In the genomic region with DNA sequence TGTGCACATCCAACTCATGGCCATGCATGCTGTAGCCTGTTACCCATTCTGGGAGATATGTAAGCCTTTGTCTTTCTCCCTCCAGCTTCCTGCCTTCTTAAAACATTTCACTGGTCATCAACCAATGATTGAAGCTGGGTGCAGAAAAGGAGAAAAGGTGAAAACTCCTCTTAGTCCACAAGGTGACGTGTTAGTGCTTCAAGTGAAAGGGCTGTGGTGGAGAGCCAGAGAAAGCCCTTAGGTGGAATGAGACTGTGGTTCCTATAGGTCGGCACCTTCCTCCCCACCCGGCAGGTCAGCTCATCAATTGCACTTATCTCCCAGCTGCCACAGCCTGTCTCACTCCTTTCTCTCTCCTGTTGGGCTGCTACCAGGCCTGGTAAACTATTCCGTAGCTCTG, we compare ENCODE assay signal across 14 cellular contexts. TPM values are rescaled to one million over a fixed set of nuclear protein-coding genes. Genes with fewer than 3 reads are reported as not detected.
"Had no signal": no experiment of that assay in that cellular context is flagged by ENCODE, and none has a peak within 500 bp of the region (broad histone marks: within the 10 kb centered on the region; RNA-seq: fewer than 3 reads in every experiment).

No MANE protein-coding gene starts in this region.

- H3K27ac ChIP-seq: esophagus muscularis mucosa, ovary had no signal

- DNase-seq: activated CD4-positive, alpha-beta T cell treated with anti-CD3 and anti-CD28 coated beads, Interleukin-2, amount 10 ng/mL, durations not matched to agents 24 days and 14 days; activated naive CD4-positive, alpha-beta T cell; aorta; left ventricle myocardium superior; ovary; stimulated activated CD4-positive, alpha-beta T cell treated with anti-CD3 and anti-CD28 coated beads, Interleukin-12 subunit alpha, Interleukin-12 subunit beta, amount 100 ng/mL, for 4 hours; stimulated activated naive CD4-positive, alpha-beta T cell; substantia nigra; trophoblast cell had no signal

- H3K4me1 Mint-ChIP-seq: activated CD4-positive, alpha-beta T cell treated with anti-CD3 and anti-CD28 coated beads, Interleukin-2, amount 10 ng/mL, durations not matched to agents 24 days and 14 days had no signal

- H3K4me3 Mint-ChIP-seq: activated CD4-positive, alpha-beta T cell treated with anti-CD3 and anti-CD28 coated beads, Interleukin-2, amount 10 ng/mL, durations not matched to agents 24 days and 14 days; activated T-helper 1 cell treated with anti-CD3 and anti-CD28 coated beads, Interleukin-12 subunit alpha, Interleukin-12 subunit beta, Interleukin-2, Interleukin-4 antibody, amounts not matched to agents 30 ng/mL and 10 ng/mL and 1 ng/mL, durations not matched to agents 14 hours and 24 hours and 36 hours; neural crest cell; T-helper 2 cell treated with Interferon-gamma antibody and Interleukin-4, amounts not matched to agents 5 μg/mL and 100 μg/mL, for 36 hours had no signal

- H3K27ac Mint-ChIP-seq: activated CD4-positive, alpha-beta T cell treated with anti-CD3 and anti-CD28 coated beads, Interleukin-2, amount 10 ng/mL, durations not matched to agents 24 days and 14 days; activated T-helper 1 cell treated with anti-CD3 and anti-CD28 coated beads, Interleukin-12 subunit alpha, Interleukin-12 subunit beta, Interleukin-2, Interleukin-4 antibody, amounts not matched to agents 30 ng/mL and 10 ng/mL and 1 ng/mL, durations not matched to agents 14 hours and 24 hours and 36 hours; T-helper 2 cell treated with Interferon-gamma antibody and Interleukin-4, amounts not matched to agents 5 μg/mL and 100 μg/mL, for 36 hours had no signal

- ATAC-seq: left ventricle myocardium superior had no signal

- H3K9me3 Mint-ChIP-seq: neural crest cell had no signal

- H3K27me3 ChIP-seq: ovary had no signal

- H3K36me3 ChIP-seq: esophagus muscularis mucosa, ovary had no signal

- H3K4me3 ChIP-seq: esophagus muscularis mucosa, ovary had no signal

- H3K9me3 ChIP-seq: esophagus muscularis mucosa, ovary had no signal

RNA-seq across cellular contexts. Expression of a gene that starts 30.4 kb away (rescaled TPM):
- total RNA-seq: activated T-helper 1 cell treated with anti-CD3 and anti-CD28 coated beads, Interleukin-12 subunit alpha, Interleukin-12 subunit beta, Interleukin-2, Interleukin-4 antibody, amounts not matched to agents 30 ng/mL and 10 ng/mL and 1 ng/mL, durations not matched to agents 14 hours and 24 hours and 36 hours; fibroblast of villous mesenchyme had no signal
